8 cellular contexts compared by ENCODE assay signal in genomic region chr6:165439928-165440554, GRCh38.
DNase-seq lines count a peak whose midpoint lies in the region; ATAC-seq, FAIRE-seq and TF ChIP-seq lines count a peak whose summit lies in the region.

No MANE protein-coding gene starts in this region.

- peak; percentile 46 for TF ChIP-seq CTCF in astrocyte of the spinal cord (IDR thresholded peaks at IDR 0.05; ENCODE audit: low read depth, low read length)
- TF ChIP-seq CTCF in right lobe of liver (IDR thresholded peaks at IDR 0.05) = peak; percentile 47 to 65 (median 60)

- no peaks in the 10 kb centered on the region for H3K36me3 Mint-ChIP-seq in CD8-positive, alpha-beta memory T cell

- FAIRE-seq in A204.1 (lab: Jason Lieb, UNC) = peak; percentile 97

- H3K27me3 ChIP-seq in right lobe of liver = no peaks in the 10 kb centered on the region
- no peaks in the 10 kb centered on the region for H3K27me3 ChIP-seq in CD8-positive, alpha-beta memory T cell (ENCODE audit: insufficient read depth, low read length, poor library complexity, severe bottlenecking)

- in situ Hi-C loops in astrocyte of the spinal cord (cut with HindIII; ENCODE audit: low sequenced_read_pairs) = no loop called here

- no peak overlapping the region for H3K27ac ChIP-seq in right lobe of liver
- no peak overlapping the region for H3K27ac ChIP-seq in CD8-positive, alpha-beta memory T cell (ENCODE audit: low read depth, low read length)

- H3K36me3 ChIP-seq in right lobe of liver = no peaks in the 10 kb centered on the region
- no peaks in the 10 kb centered on the region for H3K36me3 ChIP-seq in CD8-positive, alpha-beta memory T cell (ENCODE audit: insufficient read depth, low read length)

- CTCF ChIA-PET in CD8-positive, alpha-beta memory T cell (lab: Charles Lee) = interaction anchor here (1.6 kb wide), 1 partner anchor 12 kb away, joined by 5 read pairs; no protein-coding TSS in a partner anchor

- TF ChIP-seq POLR2A in right lobe of liver (IDR thresholded peaks at IDR 0.05) = no peak

- WGBS in right lobe of liver (ENCODE audit: insufficient coverage, low coverage, low lambda C conversion rate, missing lambda C conversion rate) = 38% methylated on average over 4 of the region's 4 CpGs

- intact Hi-C loops in right lobe of liver (cut with DNase I) = no loop called here

- peak; percentile 43 for DNase-seq in NAMALWA (ENCODE audit: low spot score)
- DNase-seq in astrocyte of the spinal cord (ENCODE audit: low read depth, low spot score) = peak; percentile 77
- no peak for DNase-seq in right lobe of liver
- DNase-seq in HK-2 (ENCODE audit: unreplicated experiment) = no peak
- DNase-seq in CD1c-positive myeloid dendritic cell (ENCODE audit: extremely low spot score) = no peak
- no peak for DNase-seq in CD8-positive, alpha-beta memory T cell

- no peaks in the 10 kb centered on the region for H3K9me3 ChIP-seq in right lobe of liver
- H3K9me3 ChIP-seq in CD8-positive, alpha-beta memory T cell (ENCODE audit: low read length) = no peaks in the 10 kb centered on the region

- no peaks in the 10 kb centered on the region for H3K4me1 Mint-ChIP-seq in CD8-positive, alpha-beta memory T cell

- ATAC-seq in GM18519 (IDR thresholded peaks at IDR 0.05; ENCODE audit: low FRiP score, unreplicated experiment) (peak; percentile 53), right lobe of liver (peak; percentile 56 to 70 (median 62))

- no peaks in the 10 kb centered on the region for H3K27me3 Mint-ChIP-seq in CD8-positive, alpha-beta memory T cell

- no peak overlapping the region for H3K4me3 Mint-ChIP-seq in CD8-positive, alpha-beta memory T cell

- H3K27ac Mint-ChIP-seq in CD8-positive, alpha-beta memory T cell = no peak overlapping the region

- H3K4me3 ChIP-seq in astrocyte of the spinal cord (ENCODE audit: low read depth, low read length) = no peak overlapping the region
- no peak overlapping the region for H3K4me3 ChIP-seq in right lobe of liver
- H3K4me3 ChIP-seq in CD8-positive, alpha-beta memory T cell (ENCODE audit: low read length) = no peak overlapping the region

- no peaks in the 10 kb centered on the region for H3K4me1 ChIP-seq in right lobe of liver
- H3K4me1 ChIP-seq in CD8-positive, alpha-beta memory T cell (ENCODE audit: insufficient read depth, low read length) = no peaks in the 10 kb centered on the region

- POLR2A ChIA-PET in CD8-positive, alpha-beta memory T cell (lab: Charles Lee) = no interaction called here

- H3K9me3 Mint-ChIP-seq in CD8-positive, alpha-beta memory T cell = peaks cover 1 to 5% (median 3%) of the 10 kb centered on the region in 5 donors

Comparison
In these comparisons a context has a peak if more than half of its experiments do, and no peak if none do; other contexts are left out.
1. DNase-seq: peak in NAMALWA (single experiment) and astrocyte of the spinal cord (single experiment); none in right lobe of liver (0 of 3), HK-2 (single experiment), CD1c-positive myeloid dendritic cell (single experiment) and CD8-positive, alpha-beta memory T cell (0 of 5).